ENCODE assay signal across 8 cellular contexts in genomic region chr17:32486091-32486700, GRCh38. TPM values are rescaled to one million over a fixed set of nuclear protein-coding genes. Genes with fewer than 3 reads are reported as not detected.
DNase-seq lines count a peak whose midpoint lies in the region; ATAC-seq, FAIRE-seq and TF ChIP-seq lines count a peak whose summit lies in the region.

No MANE protein-coding gene starts in this region.

- peak overlapping the region; percentile 50 for H3K27ac ChIP-seq in endothelial cell of umbilical vein (ENCODE audit: insufficient read depth, low read depth, low read length)

- FAIRE-seq in endothelial cell of umbilical vein (lab: Jason Lieb, UNC): peak; percentile 59

- peak overlapping the region; percentile 67 for H2AFZ ChIP-seq in endothelial cell of umbilical vein (ENCODE audit: low read depth, low read length)

- dilution Hi-C loops in endothelial cell of umbilical vein (cut with MboI; ENCODE audit: extremely low pct_ligation_motif_present, low sequenced_read_pairs): no loop called here

- intact Hi-C loops in endothelial cell of umbilical vein (cut with micrococcal nuclease): loop anchor here (1.0 to 10.0 kb wide), 3 partner anchors 33 to 509 kb away; partner anchors contain the start of gene SPACA3

- H3K4me3 Mint-ChIP-seq in activated CD8-positive, alpha-beta memory T cell treated with anti-CD3 and anti-CD28 coated beads, Interleukin-2, amount 10 ng/mL, durations not matched to agents 7 days and 5 days: peak overlapping the region; percentile 52
- peak overlapping the region; percentile 61 for H3K4me3 Mint-ChIP-seq in mesothelial cell of epicardium

- H3K9me1 ChIP-seq in endothelial cell of umbilical vein (replicated peaks; ENCODE audit: control insufficient read depth, extremely low read depth, insufficient read depth, low read length): no peaks in the 10 kb centered on the region

- BruUV-seq in endothelial cell of umbilical vein (replicated peaks; lab: Mats Ljungman, UMichigan): TSS peak; percentile 86

- peak overlapping the region; percentile 24 for H3K4me2 ChIP-seq in endothelial cell of umbilical vein (ENCODE audit: insufficient read depth, low read length)

- H3K27me3 ChIP-seq in endothelial cell of umbilical vein (ENCODE audit: control insufficient read depth in 2 of 2, insufficient read depth in 2 of 2, low read length in 2 of 2): no peaks in the 10 kb centered on the region

- H3K79me2 ChIP-seq in endothelial cell of umbilical vein (ENCODE audit: control insufficient read depth, insufficient read depth, low read length): peaks cover 2% of the 10 kb centered on the region

- no peaks in the 10 kb centered on the region for H3K9me3 ChIP-seq in endothelial cell of umbilical vein (replicated peaks; ENCODE audit: control insufficient read depth, insufficient read depth, low read length)

- no peaks in the 10 kb centered on the region for H3K9me3 Mint-ChIP-seq in activated CD8-positive, alpha-beta memory T cell treated with anti-CD3 and anti-CD28 coated beads, Interleukin-2, amount 10 ng/mL, durations not matched to agents 7 days and 5 days (ENCODE audit: low read depth)
- H3K9me3 Mint-ChIP-seq in mesothelial cell of epicardium: no peaks in the 10 kb centered on the region

- POLR2A ChIA-PET in endothelial cell of umbilical vein (lab: Charles Lee): interaction anchor here (0.7 to 1.5 kb wide), 3 partner anchors 42 to 268 kb away, joined by 3 read pairs; partner anchors contain the start of gene PSMD11

- DNase-seq in AG09309 (ENCODE audit: low read depth) (no peak), NCI-H82 (lab: John Stamatoyannopoulos, UW) (peak; percentile 89), endothelial cell of umbilical vein (ENCODE audit: low read depth, low spot score) (peak; percentile 70), mesothelial cell of epicardium (ENCODE audit: low spot score in 2 of 2, unreplicated experiment in 2 of 2) (peak; percentile 65 to 81)
- DNase-seq in activated CD8-positive, alpha-beta memory T cell treated with anti-CD3 and anti-CD28 coated beads, Interleukin-2, amount 10 ng/mL, durations not matched to agents 7 days and 5 days: peak; percentile 63
- peak; percentile 50 to 55 for DNase-seq in stimulated activated CD8-positive, alpha-beta memory T cell treated with anti-CD3 and anti-CD28 coated beads, Interleukin-2, amount 100 ng/mL, for 48 hours (ENCODE audit: low read depth in 2 of 2)

- CTCF ChIA-PET in activated CD8-positive, alpha-beta memory T cell treated with anti-CD3 and anti-CD28 coated beads, Interleukin-2, amount 10 ng/mL, durations not matched to agents 7 days and 5 days (lab: Charles Lee): interaction anchor here (0.6 to 5.0 kb wide), 6 partner anchors 24 to 595 kb away, joined by 3 to 34 read pairs (median 5); no protein-coding TSS in a partner anchor
- CTCF ChIA-PET in endothelial cell of umbilical vein (lab: Charles Lee): interaction anchor here (0.8 to 6.6 kb wide), 12 partner anchors 14 to 1265 kb away, joined by 3 to 41 read pairs (median 4); partner anchors contain the start of genes MYO1D and PSMD11

- peak overlapping the region; percentile 53 for H3K9ac ChIP-seq in endothelial cell of umbilical vein (replicated peaks; ENCODE audit: extremely low read depth, insufficient read depth, low read length)

- H3K36me3 Mint-ChIP-seq in activated CD8-positive, alpha-beta memory T cell treated with anti-CD3 and anti-CD28 coated beads, Interleukin-2, amount 10 ng/mL, durations not matched to agents 7 days and 5 days: peaks cover 24% of the 10 kb centered on the region
- H3K36me3 Mint-ChIP-seq in mesothelial cell of epicardium: peaks cover 10% of the 10 kb centered on the region

- H4K20me1 ChIP-seq in endothelial cell of umbilical vein (replicated peaks; ENCODE audit: control insufficient read depth, extremely low read depth, insufficient read depth, low read length): no peaks in the 10 kb centered on the region

- H3K36me3 ChIP-seq in endothelial cell of umbilical vein (ENCODE audit: control insufficient read depth in 2 of 2, extremely low read depth in 1 of 2, insufficient read depth in 2 of 2, low read length in 2 of 2): peaks cover 4 to 5% of the 10 kb centered on the region in 2 experiments

- TF ChIP-seq CTCF in AG09309 (IDR thresholded peaks at IDR 0.05; ENCODE audit: control insufficient read depth, insufficient read depth, low read depth, low read length, missing control alignments) (no peak), endothelial cell of umbilical vein (IDR thresholded peaks at IDR 0.05; ENCODE audit: extremely low read depth in 1 of 2, insufficient read depth in 1 of 2, low read depth in 1 of 2, low read length in 2 of 2) (no peak), mesothelial cell of epicardium (IDR thresholded peaks at IDR 0.05; ENCODE audit: unreplicated experiment) (no peak)

- H3K4me3 ChIP-seq in AG09309 (ENCODE audit: control insufficient read depth, low read depth, low read length) (peak overlapping the region; percentile 37), endothelial cell of umbilical vein (replicated peaks in 1 of 3; ENCODE audit: insufficient read depth in 1 of 3, low read depth in 1 of 3, low read length in 3 of 3) (peak overlapping the region in 1 of 3 experiments; percentile 47)

- peaks cover 24% of the 10 kb centered on the region for H3K4me1 Mint-ChIP-seq in activated CD8-positive, alpha-beta memory T cell treated with anti-CD3 and anti-CD28 coated beads, Interleukin-2, amount 10 ng/mL, durations not matched to agents 7 days and 5 days
- H3K4me1 Mint-ChIP-seq in mesothelial cell of epicardium: peaks cover 23% of the 10 kb centered on the region

- ATAC-seq in GM19025 (IDR thresholded peaks at IDR 0.05; ENCODE audit: low read depth, unreplicated experiment): peak; percentile 53
- ATAC-seq in HG03354 (IDR thresholded peaks at IDR 0.05; ENCODE audit: poor library complexity, severe bottlenecking, unreplicated experiment): peak; percentile 72
- ATAC-seq in activated CD8-positive, alpha-beta memory T cell treated with anti-CD3 and anti-CD28 coated beads, Interleukin-2, amount 10 ng/mL, durations not matched to agents 7 days and 5 days: peak; percentile 82

- H3K4me1 ChIP-seq in endothelial cell of umbilical vein (ENCODE audit: control insufficient read depth, extremely low read depth, insufficient read depth, low read length): peaks cover 6% of the 10 kb centered on the region

- no peak for TF ChIP-seq POLR2A in endothelial cell of umbilical vein (IDR thresholded peaks at IDR 0.05; ENCODE audit: low read depth, low read length)

- peaks cover 8% of the 10 kb centered on the region for H3K27me3 Mint-ChIP-seq in activated CD8-positive, alpha-beta memory T cell treated with anti-CD3 and anti-CD28 coated beads, Interleukin-2, amount 10 ng/mL, durations not matched to agents 7 days and 5 days
- H3K27me3 Mint-ChIP-seq in mesothelial cell of epicardium (ENCODE audit: low read depth): no peaks in the 10 kb centered on the region

- H3K27ac Mint-ChIP-seq in activated CD8-positive, alpha-beta memory T cell treated with anti-CD3 and anti-CD28 coated beads, Interleukin-2, amount 10 ng/mL, durations not matched to agents 7 days and 5 days: no peak overlapping the region
- peak overlapping the region; percentile 41 for H3K27ac Mint-ChIP-seq in mesothelial cell of epicardium

TF ChIP-seq in endothelial cell of umbilical vein, 7 proteins besides CTCF, POLR2A, EP300 and RAD21:
- TF ChIP-seq POLR2AphosphoS5 (IDR thresholded peaks at IDR 0.05; ENCODE audit: insufficient read depth, low read depth, low read length): peak; percentile 81
- TF ChIP-seq MYC (IDR thresholded peaks at IDR 0.05; ENCODE audit: low read depth, low read length): peak; percentile 45
- peak; percentile 39 for TF ChIP-seq MAX (IDR thresholded peaks at IDR 0.05; ENCODE audit: insufficient read depth, insufficient read length)
- no peak for TF ChIP-seq JUN (IDR thresholded peaks at IDR 0.05; ENCODE audit: borderline replicate concordance, insufficient read depth, insufficient read length, low read depth)
- no peak for TF ChIP-seq FOS (IDR thresholded peaks at IDR 0.05; ENCODE audit: borderline replicate concordance, insufficient read depth, low read length)

RNA-seq across cellular contexts. Expression of gene CDK5R1, which starts 0.6 kb away (rescaled TPM):
- 1 to 10 TPM; 3.3 to 3.5 TPM for total RNA-seq in activated CD8-positive, alpha-beta memory T cell treated with anti-CD3 and anti-CD28 coated beads, Interleukin-2, amount 10 ng/mL, durations not matched to agents 7 days and 5 days
- total RNA-seq in endothelial cell of umbilical vein (3.9 and 6.1 TPM in 2 replicates), mesothelial cell of epicardium (4.5 to 4.8 TPM (median 4.6 TPM) in 3 replicates)
- 1.5 and 1.6 TPM in 2 replicates for polyA plus RNA-seq in endothelial cell of umbilical vein
- polyA plus RNA-seq in endothelial cell of umbilical vein (2011; cell fraction: cytosol; rRNA removed): 0.93 and 1.1 TPM in 2 replicates
- polyA plus RNA-seq in endothelial cell of umbilical vein (2011; cell fraction: nucleus; rRNA removed): 2.9 and 3.0 TPM in 2 replicates
- 2.7 and 3.8 TPM in 2 replicates for polyA plus RNA-seq in endothelial cell of umbilical vein (2012)
- 1.6 and 2.1 TPM in 2 replicates for polyA minus RNA-seq in endothelial cell of umbilical vein
- polyA minus RNA-seq in endothelial cell of umbilical vein (2011; cell fraction: cytosol; rRNA and poly(A)+ RNA removed): 0.31 TPM
- 1.4 and 1.8 TPM in 2 replicates for polyA minus RNA-seq in endothelial cell of umbilical vein (2011; cell fraction: nucleus; rRNA and poly(A)+ RNA removed)

RNA-seq across cellular contexts. Expression of gene PSMD11, which starts 41.9 kb away (rescaled TPM):
- total RNA-seq in activated CD8-positive, alpha-beta memory T cell treated with anti-CD3 and anti-CD28 coated beads, Interleukin-2, amount 10 ng/mL, durations not matched to agents 7 days and 5 days: 100 to 1,000 TPM; 110 to 139 TPM
- total RNA-seq in endothelial cell of umbilical vein (153 and 161 TPM in 2 replicates), mesothelial cell of epicardium (90.5 to 95.0 TPM (median 94.9 TPM) in 3 replicates)
- polyA plus RNA-seq in endothelial cell of umbilical vein: 56.4 and 59.4 TPM in 2 replicates
- polyA plus RNA-seq in endothelial cell of umbilical vein (2011; cell fraction: cytosol; rRNA removed): 84.0 and 84.8 TPM in 2 replicates
- polyA plus RNA-seq in endothelial cell of umbilical vein (2011; cell fraction: nucleus; rRNA removed): 93.1 and 112 TPM in 2 replicates
- 117 and 183 TPM in 2 replicates for polyA plus RNA-seq in endothelial cell of umbilical vein (2012)
- 167 and 171 TPM in 2 replicates for polyA minus RNA-seq in endothelial cell of umbilical vein
- 90.0 TPM for polyA minus RNA-seq in endothelial cell of umbilical vein (2011; cell fraction: cytosol; rRNA and poly(A)+ RNA removed)
- polyA minus RNA-seq in endothelial cell of umbilical vein (2011; cell fraction: nucleus; rRNA and poly(A)+ RNA removed): 83.6 and 138 TPM in 2 replicates
